1 cellular context compared by ENCODE assay signal in the genomic region with DNA sequence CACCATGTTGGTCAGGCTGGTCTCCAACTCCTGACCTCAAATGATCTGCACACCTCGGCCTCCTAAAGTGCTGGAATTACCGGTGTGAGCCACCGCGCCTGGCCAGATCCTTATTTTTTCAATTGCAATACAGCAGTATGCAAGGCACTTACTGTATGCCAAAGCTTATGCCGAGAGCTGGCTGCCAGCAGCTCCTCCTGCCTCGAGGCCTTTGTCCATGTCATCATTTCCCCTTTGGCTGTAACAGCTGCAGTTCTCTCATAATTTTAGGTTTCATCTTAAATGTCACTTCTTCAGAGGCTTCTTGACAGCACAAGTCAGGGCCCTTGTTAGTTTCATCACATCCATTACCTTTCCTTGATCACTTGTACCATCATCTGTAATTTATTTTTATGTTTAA.
TF ChIP-seq lines count a peak whose summit lies in the region.

No MANE protein-coding gene starts in this region.

TF ChIP-seq in IMR-90, 13 proteins besides CTCF, POLR2A, EP300 and RAD21:
- TF ChIP-seq NFE2L2 (IDR thresholded peaks at IDR 0.05; ENCODE audit: low read depth, low read length) = no peak
- no peak for TF ChIP-seq CHD1 (IDR thresholded peaks at IDR 0.05; ENCODE audit: low read depth, low read length)
- TF ChIP-seq MAFK (IDR thresholded peaks at IDR 0.05; ENCODE audit: low read depth, low read length) = no peak
- no peak for TF ChIP-seq MAZ (IDR thresholded peaks at IDR 0.05; ENCODE audit: borderline replicate concordance, low read depth, low read length)
- TF ChIP-seq, protein P1, sequence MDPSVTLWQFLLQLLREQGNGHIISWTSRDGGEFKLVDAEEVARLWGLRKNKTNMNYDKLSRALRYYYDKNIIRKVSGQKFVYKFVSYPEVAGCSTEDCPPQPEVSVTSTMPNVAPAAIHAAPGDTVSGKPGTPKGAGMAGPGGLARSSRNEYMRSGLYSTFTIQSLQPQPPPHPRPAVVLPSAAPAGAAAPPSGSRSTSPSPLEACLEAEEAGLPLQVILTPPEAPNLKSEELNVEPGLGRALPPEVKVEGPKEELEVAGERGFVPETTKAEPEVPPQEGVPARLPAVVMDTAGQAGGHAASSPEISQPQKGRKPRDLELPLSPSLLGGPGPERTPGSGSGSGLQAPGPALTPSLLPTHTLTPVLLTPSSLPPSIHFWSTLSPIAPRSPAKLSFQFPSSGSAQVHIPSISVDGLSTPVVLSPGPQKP (IDR thresholded peaks at IDR 0.05; ENCODE audit: borderline replicate concordance, low read depth, low read length) = no peak
- no peak for TF ChIP-seq CEBPB (IDR thresholded peaks at IDR 0.05; ENCODE audit: low read depth, low read length)
- no peak for TF ChIP-seq SMC3 (IDR thresholded peaks at IDR 0.05; ENCODE audit: low read depth, low read length)
- TF ChIP-seq, protein P2, sequence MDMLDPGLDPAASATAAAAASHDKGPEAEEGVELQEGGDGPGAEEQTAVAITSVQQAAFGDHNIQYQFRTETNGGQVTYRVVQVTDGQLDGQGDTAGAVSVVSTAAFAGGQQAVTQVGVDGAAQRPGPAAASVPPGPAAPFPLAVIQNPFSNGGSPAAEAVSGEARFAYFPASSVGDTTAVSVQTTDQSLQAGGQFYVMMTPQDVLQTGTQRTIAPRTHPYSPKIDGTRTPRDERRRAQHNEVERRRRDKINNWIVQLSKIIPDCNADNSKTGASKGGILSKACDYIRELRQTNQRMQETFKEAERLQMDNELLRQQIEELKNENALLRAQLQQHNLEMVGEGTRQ (IDR thresholded peaks at IDR 0.05; ENCODE audit: low read depth, low read length) = no peak
- no peak for TF ChIP-seq BHLHE40 (IDR thresholded peaks at IDR 0.05; ENCODE audit: low read depth, low read length)
- no peak for TF ChIP-seq FOS (IDR thresholded peaks at IDR 0.05; ENCODE audit: low read depth, low read length)
- no peak for TF ChIP-seq RCOR1 (IDR thresholded peaks at IDR 0.05; ENCODE audit: insufficient replicate concordance, low read length)
- TF ChIP-seq RFX5 (IDR thresholded peaks at IDR 0.05; ENCODE audit: low read depth, low read length) = no peak
- no peak for TF ChIP-seq MXI1 (IDR thresholded peaks at IDR 0.05; ENCODE audit: borderline replicate concordance, low read depth, low read length)
